Comparison of ENCODE assay signal across 1 cellular context in the genomic region with DNA sequence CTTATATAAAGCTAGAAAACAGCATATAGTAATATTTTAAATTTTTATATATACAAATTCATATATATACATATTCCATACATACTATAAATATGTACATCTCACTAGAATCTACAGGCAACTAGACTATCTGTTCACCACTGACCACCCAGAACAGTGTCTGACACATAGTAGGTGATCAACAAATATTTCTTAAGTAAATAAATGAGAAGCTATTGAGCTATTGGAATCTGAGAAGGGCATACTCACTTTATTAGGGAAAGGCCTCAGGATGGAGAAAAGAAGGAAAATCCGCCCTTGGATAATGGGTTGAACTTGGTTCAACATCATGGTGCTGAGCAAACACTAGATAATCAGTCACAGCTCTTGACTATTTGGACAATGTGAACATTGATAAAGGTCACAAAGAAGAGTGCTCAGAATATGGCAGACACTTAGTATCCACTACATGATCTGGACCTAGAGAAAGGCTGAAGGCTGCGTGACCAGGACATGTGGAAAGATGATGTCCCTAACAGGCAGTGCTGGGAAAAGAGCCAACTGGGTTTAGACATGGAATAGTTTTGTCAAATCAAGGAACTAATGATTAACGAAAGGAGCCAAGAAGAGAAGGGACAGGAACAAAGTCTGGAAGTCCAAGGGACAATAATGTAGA.
TF ChIP-seq lines count a peak whose summit lies in the region.

No MANE protein-coding gene starts in this region.

TF ChIP-seq in HepG2, 621 proteins besides CTCF, POLR2A, EP300 and RAD21 (continued from another document and continues in another):
- TF ChIP-seq, protein P1, sequence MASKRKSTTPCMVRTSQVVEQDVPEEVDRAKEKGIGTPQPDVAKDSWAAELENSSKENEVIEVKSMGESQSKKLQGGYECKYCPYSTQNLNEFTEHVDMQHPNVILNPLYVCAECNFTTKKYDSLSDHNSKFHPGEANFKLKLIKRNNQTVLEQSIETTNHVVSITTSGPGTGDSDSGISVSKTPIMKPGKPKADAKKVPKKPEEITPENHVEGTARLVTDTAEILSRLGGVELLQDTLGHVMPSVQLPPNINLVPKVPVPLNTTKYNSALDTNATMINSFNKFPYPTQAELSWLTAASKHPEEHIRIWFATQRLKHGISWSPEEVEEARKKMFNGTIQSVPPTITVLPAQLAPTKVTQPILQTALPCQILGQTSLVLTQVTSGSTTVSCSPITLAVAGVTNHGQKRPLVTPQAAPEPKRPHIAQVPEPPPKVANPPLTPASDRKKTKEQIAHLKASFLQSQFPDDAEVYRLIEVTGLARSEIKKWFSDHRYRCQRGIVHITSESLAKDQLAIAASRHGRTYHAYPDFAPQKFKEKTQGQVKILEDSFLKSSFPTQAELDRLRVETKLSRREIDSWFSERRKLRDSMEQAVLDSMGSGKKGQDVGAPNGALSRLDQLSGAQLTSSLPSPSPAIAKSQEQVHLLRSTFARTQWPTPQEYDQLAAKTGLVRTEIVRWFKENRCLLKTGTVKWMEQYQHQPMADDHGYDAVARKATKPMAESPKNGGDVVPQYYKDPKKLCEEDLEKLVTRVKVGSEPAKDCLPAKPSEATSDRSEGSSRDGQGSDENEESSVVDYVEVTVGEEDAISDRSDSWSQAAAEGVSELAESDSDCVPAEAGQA (IDR thresholded peaks at IDR 0.05; ENCODE audit: low read depth), result no peak
- TF ChIP-seq, protein P1 (CRISPR knock-in tag; IDR thresholded peaks at IDR 0.05; ENCODE audit: borderline replicate concordance), result no peak
- TF ChIP-seq KAT8 (CRISPR knock-in tag; IDR thresholded peaks at IDR 0.05) (no peak), ZNF569 (CRISPR knock-in tag; IDR thresholded peaks at IDR 0.05; ENCODE audit: borderline replicate concordance) (no peak), ZNF577 (CRISPR knock-in tag; IDR thresholded peaks at IDR 0.05; ENCODE audit: borderline replicate concordance, low read depth) (no peak), NKX3-1 (CRISPR knock-in tag; IDR thresholded peaks at IDR 0.05) (no peak), RBM22 (optimal IDR thresholded peaks at IDR 0.05; ENCODE audit: low read length) (no peak), PAX8 (CRISPR knock-in tag; IDR thresholded peaks at IDR 0.05; ENCODE audit: borderline replicate concordance) (no peak), NFE2L1 (CRISPR knock-in tag; IDR thresholded peaks at IDR 0.05; ENCODE audit: borderline replicate concordance) (no peak), SRSF1 (optimal IDR thresholded peaks at IDR 0.05; ENCODE audit: low read depth, low read length) (no peak), ZBTB26 (CRISPR knock-in tag; IDR thresholded peaks at IDR 0.05; ENCODE audit: borderline replicate concordance) (no peak), HOXD1 (CRISPR knock-in tag; IDR thresholded peaks at IDR 0.05) (no peak), NR2F2 (IDR thresholded peaks at IDR 0.05; ENCODE audit: borderline replicate concordance, low read depth) (peak; percentile 15; the same call in 1 of the 2 replicates), PAWR (CRISPR knock-in tag; IDR thresholded peaks at IDR 0.05; ENCODE audit: borderline replicate concordance) (no peak), PCBP2 (optimal IDR thresholded peaks at IDR 0.05; ENCODE audit: low read depth, low read length, poor library complexity, severe bottlenecking) (no peak), KLF6 (CRISPR knock-in tag; IDR thresholded peaks at IDR 0.05) (no peak), BRF2 (CRISPR knock-in tag; IDR thresholded peaks at IDR 0.05) (no peak), ZNF746 (CRISPR knock-in tag; IDR thresholded peaks at IDR 0.05) (no peak), ZIK1 (CRISPR knock-in tag; IDR thresholded peaks at IDR 0.05; ENCODE audit: borderline replicate concordance, low read depth) (no peak), CBX1 (IDR thresholded peaks at IDR 0.05; ENCODE audit: low read depth) (no peak), TRIM24 (CRISPR knock-in tag; IDR thresholded peaks at IDR 0.05) (no peak), IRF2 (CRISPR knock-in tag; IDR thresholded peaks at IDR 0.05) (no peak; the same call in 1 of the 2 replicates), CBX5 (CRISPR knock-in tag; IDR thresholded peaks at IDR 0.05; ENCODE audit: borderline replicate concordance) (no peak), ZNF562 (CRISPR knock-in tag; IDR thresholded peaks at IDR 0.05; ENCODE audit: borderline replicate concordance) (no peak), ZNF33A (CRISPR knock-in tag; IDR thresholded peaks at IDR 0.05; ENCODE audit: borderline replicate concordance) (no peak), HOXA3 (CRISPR knock-in tag; IDR thresholded peaks at IDR 0.05) (0 out of 2 replicates have a peak, but pooled peaks have one; percentile 29), FOXK1 (CRISPR knock-in tag; IDR thresholded peaks at IDR 0.05; ENCODE audit: borderline replicate concordance, low read depth) (no peak), RFX5 (IDR thresholded peaks at IDR 0.05; ENCODE audit: low read depth, low read length) (no peak), ZNF207 (IDR thresholded peaks at IDR 0.05; ENCODE audit: borderline replicate concordance) (no peak), ZNF563 (CRISPR knock-in tag; IDR thresholded peaks at IDR 0.05) (no peak), NCOA2 (CRISPR knock-in tag; IDR thresholded peaks at IDR 0.05) (no peak), ZNF350 (CRISPR knock-in tag; IDR thresholded peaks at IDR 0.05; ENCODE audit: borderline replicate concordance, low read depth) (no peak), FUBP1 (CRISPR knock-in tag; IDR thresholded peaks at IDR 0.05; ENCODE audit: borderline replicate concordance) (0 out of 2 replicates have a peak, but pooled peaks have one; percentile 21), RBM39 (IDR thresholded peaks at IDR 0.05; ENCODE audit: low read depth, low read length, poor library complexity, severe bottlenecking) (no peak), PRMT3 (CRISPR knock-in tag; IDR thresholded peaks at IDR 0.05; ENCODE audit: borderline replicate concordance, low read depth) (no peak), NFE2 (CRISPR knock-in tag; IDR thresholded peaks at IDR 0.05) (no peak), ZNF451 (CRISPR knock-in tag; IDR thresholded peaks at IDR 0.05) (no peak), ARHGAP35 (CRISPR knock-in tag; IDR thresholded peaks at IDR 0.05; ENCODE audit: borderline replicate concordance) (no peak), HHEX (CRISPR knock-in tag; IDR thresholded peaks at IDR 0.05) (no peak), RAD51 (IDR thresholded peaks at IDR 0.05; ENCODE audit: borderline replicate concordance) (no peak), NCOA1 (CRISPR knock-in tag; IDR thresholded peaks at IDR 0.05) (no peak), EED (CRISPR knock-in tag; IDR thresholded peaks at IDR 0.05) (no peak), TRIM22 (IDR thresholded peaks at IDR 0.05) (no peak), REL (CRISPR knock-in tag; conservative IDR thresholded peaks at IDR 0.05) (no peak), ZNF441 (CRISPR knock-in tag; IDR thresholded peaks at IDR 0.05; ENCODE audit: borderline replicate concordance) (peak; percentile 88), SPEN (CRISPR knock-in tag; IDR thresholded peaks at IDR 0.05; ENCODE audit: low read depth) (no peak), CBX2 (IDR thresholded peaks at IDR 0.05; ENCODE audit: low read depth, low read length) (no peak), CBX2 (CRISPR knock-in tag; IDR thresholded peaks at IDR 0.05; ENCODE audit: low read depth) (no peak), GATAD2A (CRISPR knock-in tag; IDR thresholded peaks at IDR 0.05) (no peak), HDAC1 (CRISPR knock-in tag; IDR thresholded peaks at IDR 0.05) (no peak), MAFF (IDR thresholded peaks at IDR 0.05; ENCODE audit: low read depth, low read length) (no peak), KLF9 (CRISPR knock-in tag; IDR thresholded peaks at IDR 0.05; ENCODE audit: low read depth) (no peak)
- TF ChIP-seq, protein P2, sequence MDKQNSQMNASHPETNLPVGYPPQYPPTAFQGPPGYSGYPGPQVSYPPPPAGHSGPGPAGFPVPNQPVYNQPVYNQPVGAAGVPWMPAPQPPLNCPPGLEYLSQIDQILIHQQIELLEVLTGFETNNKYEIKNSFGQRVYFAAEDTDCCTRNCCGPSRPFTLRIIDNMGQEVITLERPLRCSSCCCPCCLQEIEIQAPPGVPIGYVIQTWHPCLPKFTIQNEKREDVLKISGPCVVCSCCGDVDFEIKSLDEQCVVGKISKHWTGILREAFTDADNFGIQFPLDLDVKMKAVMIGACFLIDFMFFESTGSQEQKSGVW (CRISPR knock-in tag; IDR thresholded peaks at IDR 0.05; ENCODE audit: borderline replicate concordance), result no peak
- TF ChIP-seq, protein P3, sequence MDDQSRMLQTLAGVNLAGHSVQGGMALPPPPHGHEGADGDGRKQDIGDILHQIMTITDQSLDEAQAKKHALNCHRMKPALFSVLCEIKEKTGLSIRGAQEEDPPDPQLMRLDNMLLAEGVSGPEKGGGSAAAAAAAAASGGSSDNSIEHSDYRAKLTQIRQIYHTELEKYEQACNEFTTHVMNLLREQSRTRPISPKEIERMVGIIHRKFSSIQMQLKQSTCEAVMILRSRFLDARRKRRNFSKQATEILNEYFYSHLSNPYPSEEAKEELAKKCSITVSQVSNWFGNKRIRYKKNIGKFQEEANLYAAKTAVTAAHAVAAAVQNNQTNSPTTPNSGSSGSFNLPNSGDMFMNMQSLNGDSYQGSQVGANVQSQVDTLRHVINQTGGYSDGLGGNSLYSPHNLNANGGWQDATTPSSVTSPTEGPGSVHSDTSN (CRISPR knock-in tag; IDR thresholded peaks at IDR 0.05; ENCODE audit: borderline replicate concordance), result no peak
- TF ChIP-seq, protein P4, sequence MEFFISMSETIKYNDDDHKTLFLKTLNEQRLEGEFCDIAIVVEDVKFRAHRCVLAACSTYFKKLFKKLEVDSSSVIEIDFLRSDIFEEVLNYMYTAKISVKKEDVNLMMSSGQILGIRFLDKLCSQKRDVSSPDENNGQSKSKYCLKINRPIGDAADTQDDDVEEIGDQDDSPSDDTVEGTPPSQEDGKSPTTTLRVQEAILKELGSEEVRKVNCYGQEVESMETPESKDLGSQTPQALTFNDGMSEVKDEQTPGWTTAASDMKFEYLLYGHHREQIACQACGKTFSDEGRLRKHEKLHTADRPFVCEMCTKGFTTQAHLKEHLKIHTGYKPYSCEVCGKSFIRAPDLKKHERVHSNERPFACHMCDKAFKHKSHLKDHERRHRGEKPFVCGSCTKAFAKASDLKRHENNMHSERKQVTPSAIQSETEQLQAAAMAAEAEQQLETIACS (CRISPR knock-in tag; IDR thresholded peaks at IDR 0.05), result no peak
